Comparison of ENCODE assay signal across 8 cellular contexts in genomic region chr1:224922404-224923164, GRCh38. TPM values are rescaled to one million over a fixed set of nuclear protein-coding genes. Genes with fewer than 3 reads are reported as not detected.
DNase-seq lines count a peak whose midpoint lies in the region; ATAC-seq and TF ChIP-seq lines count a peak whose summit lies in the region.

No MANE protein-coding gene starts in this region.

- H3K36me3 Mint-ChIP-seq in activated T-helper 2 cell treated with anti-CD3 and anti-CD28 coated beads, Interferon-gamma antibody, Interleukin-2, Interleukin-4, amounts not matched to agents 10 μg/mL and 5 μg/mL and 100 μg/mL, durations not matched to agents 14 hours and 24 hours and 36 hours (ENCODE audit: low read depth), result no peaks in the 10 kb centered on the region

- no peak overlapping the region for H3K4me3 ChIP-seq in GM12875 (ENCODE audit: low read depth, low read length)
- H3K4me3 ChIP-seq in right lobe of liver, result no peak overlapping the region
- no peak overlapping the region for H3K4me3 ChIP-seq in effector memory CD4-positive, alpha-beta T cell (ENCODE audit: insufficient read depth, low read depth, low read length, poor library complexity, severe bottlenecking)

- peak; percentile 82 for ATAC-seq in HG03378 (IDR thresholded peaks at IDR 0.05; ENCODE audit: unreplicated experiment)
- ATAC-seq in right lobe of liver, result peak; percentile 89 to 94 (median 93)

- H3K27me3 Mint-ChIP-seq in activated T-helper 2 cell treated with anti-CD3 and anti-CD28 coated beads, Interferon-gamma antibody, Interleukin-2, Interleukin-4, amounts not matched to agents 10 μg/mL and 5 μg/mL and 100 μg/mL, durations not matched to agents 14 hours and 24 hours and 36 hours (ENCODE audit: low read depth), result peaks cover 3% of the 10 kb centered on the region

- no peak overlapping the region for H3K4me3 Mint-ChIP-seq in activated T-helper 2 cell treated with anti-CD3 and anti-CD28 coated beads, Interferon-gamma antibody, Interleukin-2, Interleukin-4, amounts not matched to agents 10 μg/mL and 5 μg/mL and 100 μg/mL, durations not matched to agents 14 hours and 24 hours and 36 hours (ENCODE audit: low read depth)

- TF ChIP-seq CTCF in GM12875 (IDR thresholded peaks at IDR 0.05; ENCODE audit: borderline replicate concordance, insufficient read depth, low read depth, low read length), result peak; percentile 42; the same call in 1 of the 2 replicates
- TF ChIP-seq CTCF in right lobe of liver (IDR thresholded peaks at IDR 0.05), result peak; percentile 71 to 79 (median 75)

- no peaks in the 10 kb centered on the region for H3K36me3 ChIP-seq in right lobe of liver
- H3K36me3 ChIP-seq in effector memory CD4-positive, alpha-beta T cell (ENCODE audit: control insufficient read depth, insufficient read depth, low read length), result no peaks in the 10 kb centered on the region

- H3K27ac Mint-ChIP-seq in activated T-helper 2 cell treated with anti-CD3 and anti-CD28 coated beads, Interferon-gamma antibody, Interleukin-2, Interleukin-4, amounts not matched to agents 10 μg/mL and 5 μg/mL and 100 μg/mL, durations not matched to agents 14 hours and 24 hours and 36 hours, result no peak overlapping the region

- intact Hi-C loops in right lobe of liver (cut with DNase I), result no loop called here
- intact Hi-C loops in activated T-helper 2 cell treated with anti-CD3 and anti-CD28 coated beads, Interferon-gamma antibody, Interleukin-2, Interleukin-4, amounts not matched to agents 10 μg/mL and 5 μg/mL and 100 μg/mL, durations not matched to agents 14 hours and 24 hours and 36 hours (cut with micrococcal nuclease), result loop anchor here (2.0 to 10.0 kb wide), 2 partner anchors 278 to 410 kb away; no protein-coding TSS in a partner anchor

- H3K9me3 Mint-ChIP-seq in activated T-helper 2 cell treated with anti-CD3 and anti-CD28 coated beads, Interferon-gamma antibody, Interleukin-2, Interleukin-4, amounts not matched to agents 10 μg/mL and 5 μg/mL and 100 μg/mL, durations not matched to agents 14 hours and 24 hours and 36 hours, result peaks cover under 1% of the 10 kb centered on the region

- no peak for TF ChIP-seq POLR2A in right lobe of liver (IDR thresholded peaks at IDR 0.05)

- H3K4me1 Mint-ChIP-seq in activated T-helper 2 cell treated with anti-CD3 and anti-CD28 coated beads, Interferon-gamma antibody, Interleukin-2, Interleukin-4, amounts not matched to agents 10 μg/mL and 5 μg/mL and 100 μg/mL, durations not matched to agents 14 hours and 24 hours and 36 hours (ENCODE audit: low read depth), result no peaks in the 10 kb centered on the region

- 20% methylated on average over 4 of the region's 5 CpGs for WGBS in right lobe of liver (ENCODE audit: insufficient coverage, low coverage, low lambda C conversion rate, missing lambda C conversion rate)

- peak; percentile 70 for DNase-seq in AG08395 (ENCODE audit: low spot score)
- DNase-seq in NCI-H774 (lab: John Stamatoyannopoulos, UW), result peak; percentile 73
- peak; percentile 57 for DNase-seq in cerebellar cortex (ENCODE audit: low spot score)
- DNase-seq in right lobe of liver, result no peak
- no peak for DNase-seq in activated T-helper 2 cell treated with anti-CD3 and anti-CD28 coated beads, Interferon-gamma antibody, Interleukin-2, Interleukin-4, amounts not matched to agents 10 μg/mL and 5 μg/mL and 100 μg/mL, durations not matched to agents 14 hours and 24 hours and 36 hours (ENCODE audit: low spot score)
- DNase-seq in effector memory CD4-positive, alpha-beta T cell, result no peak

- no peak overlapping the region for H3K27ac ChIP-seq in right lobe of liver
- H3K27ac ChIP-seq in effector memory CD4-positive, alpha-beta T cell (ENCODE audit: insufficient read depth, low read length, poor library complexity, severe bottlenecking), result no peak overlapping the region

- H3K4me1 ChIP-seq in right lobe of liver, result no peaks in the 10 kb centered on the region
- no peaks in the 10 kb centered on the region for H3K4me1 ChIP-seq in effector memory CD4-positive, alpha-beta T cell (ENCODE audit: control insufficient read depth, insufficient read depth, low read length, poor library complexity, severe bottlenecking)

- no peaks in the 10 kb centered on the region for H3K27me3 ChIP-seq in right lobe of liver
- H3K27me3 ChIP-seq in effector memory CD4-positive, alpha-beta T cell (replicated peaks; ENCODE audit: control insufficient read depth, insufficient read depth, low read length, poor library complexity, severe bottlenecking), result no peaks in the 10 kb centered on the region

- H3K9me3 ChIP-seq in right lobe of liver, result no peaks in the 10 kb centered on the region
- H3K9me3 ChIP-seq in effector memory CD4-positive, alpha-beta T cell (ENCODE audit: control insufficient read depth, low read length), result no peaks in the 10 kb centered on the region

RNA-seq across cellular contexts. Expression of gene DNAH14, which starts 6.9 kb away (rescaled TPM):
- total RNA-seq in right lobe of liver, result 10 to 100 TPM in 3 of 6 experiments, 1 to 10 TPM in 3; 8.0 to 17.1 (median 9.7) TPM
- total RNA-seq in activated T-helper 2 cell treated with anti-CD3 and anti-CD28 coated beads, Interferon-gamma antibody, Interleukin-2, Interleukin-4, amounts not matched to agents 10 μg/mL and 5 μg/mL and 100 μg/mL, durations not matched to agents 14 hours and 24 hours and 36 hours, result 0.32 and 0.92 TPM in 2 replicates

Comparison
In these comparisons a context has a peak if more than half of its experiments do, and no peak if none do; other contexts are left out.
1. DNase-seq: peak in AG08395 (single experiment), NCI-H774 (single experiment) and cerebellar cortex (single experiment); none in right lobe of liver (0 of 3), activated T-helper 2 cell treated with anti-CD3 and anti-CD28 coated beads, Interferon-gamma antibody, Interleukin-2, Interleukin-4, amounts not matched to agents 10 μg/mL and 5 μg/mL and 100 μg/mL, durations not matched to agents 14 hours and 24 hours and 36 hours (single experiment) and effector memory CD4-positive, alpha-beta T cell (0 of 3).